ENCODE assay signal across 8 cellular contexts in the genomic region with DNA sequence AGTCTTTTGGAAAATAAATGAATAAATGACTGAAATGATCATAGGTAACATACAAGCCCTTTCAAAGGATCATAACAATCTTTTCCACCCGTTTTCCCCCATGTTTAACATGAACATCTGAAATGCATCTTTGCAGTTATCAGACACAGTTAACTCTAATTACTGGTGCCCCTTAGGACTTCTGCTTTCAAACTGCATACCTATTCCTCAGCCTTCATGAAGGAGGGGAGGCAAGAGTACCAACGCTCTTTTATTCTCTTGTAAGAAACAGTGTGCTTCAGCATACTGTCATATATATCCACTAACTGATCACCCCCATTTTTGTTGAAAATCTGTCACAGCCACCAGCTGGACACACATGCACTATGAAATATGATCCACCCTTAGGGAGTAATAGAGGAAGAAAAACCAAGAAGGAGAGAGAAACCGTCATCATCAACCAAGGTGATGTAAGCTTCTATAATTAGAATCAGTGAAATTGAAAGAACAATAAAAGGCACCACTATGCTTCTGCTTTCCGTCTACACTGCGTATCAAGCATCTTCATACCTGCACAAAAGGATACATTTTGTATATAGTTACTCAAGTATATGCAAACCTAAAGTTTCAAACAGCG.
DNase-seq lines count a peak whose midpoint lies in the region; ATAC-seq lines count a peak whose summit lies in the region.

No MANE protein-coding gene starts in this region.

- H3K4me1 Mint-ChIP-seq in activated CD8-positive, alpha-beta T cell treated with anti-CD3 and anti-CD28 coated beads, Interleukin-2, amount 10 ng/mL, durations not matched to agents 7 days and 5 days (ENCODE audit: low read depth): peaks cover 60% of the 10 kb centered on the region
- peaks cover 36 to 41% (median 37%) of the 10 kb centered on the region in 3 donors for H3K4me1 Mint-ChIP-seq in naive B cell

- intact Hi-C loops in posterior vena cava (cut with DNase I): no loop called here

- peak; percentile 93 for ATAC-seq in GM18517 (IDR thresholded peaks at IDR 0.05; ENCODE audit: unreplicated experiment)
- peak; percentile 96 for ATAC-seq in GM21786 (IDR thresholded peaks at IDR 0.05; ENCODE audit: unreplicated experiment)
- peak; percentile 59 for ATAC-seq in activated CD8-positive, alpha-beta T cell treated with anti-CD3 and anti-CD28 coated beads, Interleukin-2, amount 10 ng/mL, durations not matched to agents 7 days and 5 days
- peak; percentile 94 to 95 for ATAC-seq in naive B cell (ENCODE audit: low read depth in 2 of 2)

- H3K4me3 Mint-ChIP-seq in activated CD8-positive, alpha-beta T cell treated with anti-CD3 and anti-CD28 coated beads, Interleukin-2, amount 10 ng/mL, durations not matched to agents 7 days and 5 days: peak overlapping the region; percentile 29
- peak overlapping the region; percentile 4 to 75 (median 47) for H3K4me3 Mint-ChIP-seq in naive B cell

- no peaks in the 10 kb centered on the region for H3K27me3 Mint-ChIP-seq in activated CD8-positive, alpha-beta T cell treated with anti-CD3 and anti-CD28 coated beads, Interleukin-2, amount 10 ng/mL, durations not matched to agents 7 days and 5 days (ENCODE audit: low read depth)
- no peaks in the 10 kb centered on the region for H3K27me3 Mint-ChIP-seq in naive B cell

- CTCF ChIA-PET in activated CD8-positive, alpha-beta T cell treated with anti-CD3 and anti-CD28 coated beads, Interleukin-2, amount 10 ng/mL, durations not matched to agents 7 days and 5 days (lab: Charles Lee): interaction anchor here (0.6 to 1.1 kb wide), 3 partner anchors 9 to 38 kb away, joined by 3 read pairs; no protein-coding TSS in a partner anchor

- POLR2A ChIA-PET in activated CD8-positive, alpha-beta T cell treated with anti-CD3 and anti-CD28 coated beads, Interleukin-2, amount 10 ng/mL, durations not matched to agents 7 days and 5 days (lab: Charles Lee): no interaction called here

- peak overlapping the region; percentile 62 for H3K27ac Mint-ChIP-seq in activated CD8-positive, alpha-beta T cell treated with anti-CD3 and anti-CD28 coated beads, Interleukin-2, amount 10 ng/mL, durations not matched to agents 7 days and 5 days
- H3K27ac Mint-ChIP-seq in naive B cell: peak overlapping the region; percentile 88 to 97 (median 92)

- DNase-seq in LHCN-M2 (ENCODE audit: low read depth) (peak; percentile 67), naive B cell (peak; percentile 85), 8988T (no peak), UCSD-AML1 (lab: John Stamatoyannopoulos, UW; ENCODE audit: unreplicated experiment) (no peak), posterior vena cava (ENCODE audit: low spot score) (no peak)
- DNase-seq in activated CD8-positive, alpha-beta T cell treated with anti-CD3 and anti-CD28 coated beads, Interleukin-2, amount 10 ng/mL, durations not matched to agents 7 days and 5 days: no peak

- H3K36me3 Mint-ChIP-seq in activated CD8-positive, alpha-beta T cell treated with anti-CD3 and anti-CD28 coated beads, Interleukin-2, amount 10 ng/mL, durations not matched to agents 7 days and 5 days (ENCODE audit: low read depth): peaks cover 32% of the 10 kb centered on the region
- no peaks in the 10 kb centered on the region for H3K36me3 Mint-ChIP-seq in naive B cell

- no peaks in the 10 kb centered on the region for H3K9me3 Mint-ChIP-seq in activated CD8-positive, alpha-beta T cell treated with anti-CD3 and anti-CD28 coated beads, Interleukin-2, amount 10 ng/mL, durations not matched to agents 7 days and 5 days (ENCODE audit: insufficient read depth)
- no peaks in the 10 kb centered on the region for H3K9me3 Mint-ChIP-seq in naive B cell

Comparison
In these comparisons a context has a peak if more than half of its experiments do, and no peak if none do; other contexts are left out.
1. DNase-seq: peak in LHCN-M2 (single experiment) and naive B cell (single experiment); none in activated CD8-positive, alpha-beta T cell treated with anti-CD3 and anti-CD28 coated beads, Interleukin-2, amount 10 ng/mL, durations not matched to agents 7 days and 5 days (single experiment), 8988T (single experiment), UCSD-AML1 (single experiment) and posterior vena cava (single experiment).
2. Peak in every context shown above with its lines, with median percentiles within 50 percentile points of each other: ATAC-seq.